ENCODE assay signal across 8 cellular contexts in genomic region chr3:195906865-195907729, GRCh38. TPM values are rescaled to one million over a fixed set of nuclear protein-coding genes. Genes with fewer than 3 reads are reported as not detected.
DNase-seq lines count a peak whose midpoint lies in the region; ATAC-seq and TF ChIP-seq lines count a peak whose summit lies in the region.

No MANE protein-coding gene starts in this region.

- H3K9me3 ChIP-seq in skeletal muscle satellite cell (replicated peaks; ENCODE audit: low read length) = no peaks in the 10 kb centered on the region

- no peak overlapping the region for H3K9ac ChIP-seq in skeletal muscle satellite cell (ENCODE audit: low read depth, low read length)

- peaks cover 62% of the 10 kb centered on the region for H3K79me2 ChIP-seq in GM23338 (replicated peaks; ENCODE audit: insufficient read depth)

- H3K4me3 ChIP-seq in GM23338 = peak overlapping the region; percentile 75
- H3K4me3 ChIP-seq in skeletal muscle satellite cell (ENCODE audit: low read length) = peak overlapping the region; percentile 73

- H3K27me3 ChIP-seq in GM23338 (ENCODE audit: insufficient read depth) (peaks cover 5% of the 10 kb centered on the region; the same call in 1 of the 2 replicates), skeletal muscle satellite cell (ENCODE audit: control insufficient read depth, insufficient read depth, low read length) (no peaks in the 10 kb centered on the region)

- peaks cover 32% of the 10 kb centered on the region for H3K4me1 Mint-ChIP-seq in GM23338
- peaks cover 62% of the 10 kb centered on the region for H3K4me1 Mint-ChIP-seq in activated T-cell treated with anti-CD3 and anti-CD28 coated beads, Interleukin-2, amount 50 U/mL, for 24 hours (ENCODE audit: low read depth)

- H3K4me1 ChIP-seq in GM23338 (ENCODE audit: insufficient read depth) = peaks cover 22% of the 10 kb centered on the region
- H3K4me1 ChIP-seq in skeletal muscle satellite cell (ENCODE audit: control insufficient read depth, insufficient read depth, low read length) = peaks cover 40% of the 10 kb centered on the region

- intact Hi-C loops in head of caudate nucleus (cut with DNase I) = no loop called here

- peaks cover 22% of the 10 kb centered on the region for H3K27me3 Mint-ChIP-seq in GM23338 (ENCODE audit: insufficient read depth, low read depth, poor library complexity)
- no peaks in the 10 kb centered on the region for H3K27me3 Mint-ChIP-seq in activated T-cell treated with anti-CD3 and anti-CD28 coated beads, Interleukin-2, amount 50 U/mL, for 24 hours

- DNase-seq in DMS53 treated with DMSO at 0.1 percent for 48 hours (lab: John Stamatoyannopoulos, UW; ENCODE audit: unreplicated experiment) (peak; percentile 74), GM23338 (ENCODE audit: low spot score) (peak; percentile 46), NCI-H748 (lab: John Stamatoyannopoulos, UW; ENCODE audit: unreplicated experiment) (peak; percentile 53), head of caudate nucleus (peak in 30 of 42 donors; percentile 39 to 82 (median 60)), NCI-H524 treated with DMSO at 0.1 percent for 48 hours (lab: John Stamatoyannopoulos, UW) (no peak), AG08395 (ENCODE audit: low spot score) (no peak)
- peak; percentile 79 for DNase-seq in activated T-cell treated with anti-CD3 and anti-CD28 coated beads, Interleukin-2, amount 50 U/mL, for 24 hours

- H3K36me3 Mint-ChIP-seq in GM23338 (ENCODE audit: low read depth) = no peaks in the 10 kb centered on the region
- peaks cover 16% of the 10 kb centered on the region for H3K36me3 Mint-ChIP-seq in activated T-cell treated with anti-CD3 and anti-CD28 coated beads, Interleukin-2, amount 50 U/mL, for 24 hours (ENCODE audit: low read depth)

- peak; percentile 10 for ATAC-seq in GM23338

- peaks cover 13% of the 10 kb centered on the region; the same call in 1 of the 2 replicates for H3F3A ChIP-seq in GM23338 (replicated peaks; ENCODE audit: low read depth)

- TF ChIP-seq CTCF in GM23338 (conservative IDR thresholded peaks at IDR 0.05; ENCODE audit: low read depth in 2 of 2) = no peak

- H3K27ac ChIP-seq in GM23338 (ENCODE audit: low read depth) = no peak overlapping the region

- H3K27ac Mint-ChIP-seq in GM23338 = no peak overlapping the region
- peak overlapping the region; percentile 100 for H3K27ac Mint-ChIP-seq in activated T-cell treated with anti-CD3 and anti-CD28 coated beads, Interleukin-2, amount 50 U/mL, for 24 hours

- H3K4me3 Mint-ChIP-seq in GM23338 = peak overlapping the region; percentile 88
- H3K4me3 Mint-ChIP-seq in activated T-cell treated with anti-CD3 and anti-CD28 coated beads, Interleukin-2, amount 50 U/mL, for 24 hours = peak overlapping the region; percentile 91

- no peaks in the 10 kb centered on the region for H3K9me3 Mint-ChIP-seq in GM23338
- H3K9me3 Mint-ChIP-seq in activated T-cell treated with anti-CD3 and anti-CD28 coated beads, Interleukin-2, amount 50 U/mL, for 24 hours = no peaks in the 10 kb centered on the region

- no peak overlapping the region for H2AFZ ChIP-seq in GM23338

- H3K36me3 ChIP-seq in GM23338 (ENCODE audit: insufficient read depth) (no peaks in the 10 kb centered on the region), skeletal muscle satellite cell (ENCODE audit: insufficient read depth, low read length) (no peaks in the 10 kb centered on the region)

- peaks cover 29% of the 10 kb centered on the region for H4K20me1 ChIP-seq in GM23338 (replicated peaks; ENCODE audit: insufficient read depth)

- H3K9me2 ChIP-seq in GM23338 (ENCODE audit: insufficient read depth) = no peaks in the 10 kb centered on the region

- H3K4me2 ChIP-seq in GM23338 (peak overlapping the region; percentile 88), skeletal muscle satellite cell (ENCODE audit: low read length) (peak overlapping the region; percentile 82)

TF ChIP-seq in GM23338, 12 proteins besides CTCF, POLR2A, EP300 and RAD21:
- TF ChIP-seq STAT1 (IDR thresholded peaks at IDR 0.05; ENCODE audit: unreplicated experiment) = no peak
- no peak for TF ChIP-seq NANOG (IDR thresholded peaks at IDR 0.05; ENCODE audit: borderline replicate concordance)
- TF ChIP-seq EZH2 (IDR thresholded peaks at IDR 0.05; ENCODE audit: low read depth, unreplicated experiment) = no peak
- no peak for TF ChIP-seq REST (IDR thresholded peaks at IDR 0.05; ENCODE audit: unreplicated experiment)
- no peak for TF ChIP-seq JUNB (IDR thresholded peaks at IDR 0.05; ENCODE audit: unreplicated experiment)
- TF ChIP-seq CREB1 (CRISPR knock-in tag; IDR thresholded peaks at IDR 0.05; ENCODE audit: low read depth) = no peak
- no peak for TF ChIP-seq POLR2AphosphoS5 (IDR thresholded peaks at IDR 0.05; ENCODE audit: low read depth)

RNA-seq across cellular contexts. Expression of gene TNK2, which starts 1.3 kb away (rescaled TPM):
- total RNA-seq in GM23338 (2014; rRNA removed; shearing (Covaris generic)) = 17.4 and 22.5 TPM in 2 replicates
- polyA plus RNA-seq in GM23338 (2016; fragmentation: Nextera tagmentation; extraction: Ambion mirVana) = 9.6 and 10.0 TPM in 2 replicates
- total RNA-seq in skeletal muscle satellite cell (2012; rRNA removed) = 5.6 and 8.1 TPM in 2 replicates

Comparison
In these comparisons a context has a peak if more than half of its experiments do, and no peak if none do; other contexts are left out.
1. DNase-seq: peak in DMS53 treated with DMSO at 0.1 percent for 48 hours (single experiment), GM23338 (single experiment), NCI-H748 (single experiment), activated T-cell treated with anti-CD3 and anti-CD28 coated beads, Interleukin-2, amount 50 U/mL, for 24 hours (single experiment) and head of caudate nucleus (30 of 42); none in NCI-H524 treated with DMSO at 0.1 percent for 48 hours (single experiment) and AG08395 (single experiment).